In genomic region chr15:92613841-92614240, GRCh38 we compare ENCODE assay signal across 22 cellular contexts.
"Had no signal": no experiment of that assay in that cellular context is flagged by ENCODE, and none has a peak within 500 bp of the region (broad histone marks: within the 10 kb centered on the region; RNA-seq: fewer than 3 reads in every experiment).

No MANE protein-coding gene starts in this region.

- ATAC-seq: activated T-cell treated with anti-CD3 and anti-CD28 coated beads, Interleukin-2, amount 50 U/mL, for 72 hours; esophagus mucosa; stimulated activated naive CD8-positive, alpha-beta T cell treated with anti-CD3 and anti-CD28 coated beads, Interleukin-15, Interleukin-2, amounts not matched to agents 100 U/mL and 50 U/mL, for 24 hours had no signal

- H3K27ac Mint-ChIP-seq: activated CD4-positive, alpha-beta memory T cell treated with anti-CD3 and anti-CD28 coated beads, Interleukin-2, amount 10 ng/mL, durations not matched to agents 7 days and 5 days; activated naive CD4-positive, alpha-beta T cell treated with anti-CD3 and anti-CD28 coated beads, Interleukin-2, amount 50 U/mL, for 24 hours; activated T-cell treated with anti-CD3 and anti-CD28 coated beads, Interleukin-2, amount 50 U/mL, for 72 hours; brain; T-helper 1 cell treated with Interleukin-12 subunit alpha and Interleukin-12 subunit beta and Interleukin-4 antibody, amounts not matched to agents 30 μg/mL and 1 μg/mL, for 36 hours had no signal

- H3K36me3 Mint-ChIP-seq: activated naive CD4-positive, alpha-beta T cell treated with anti-CD3 and anti-CD28 coated beads, Interleukin-2, amount 50 U/mL, for 24 hours had no signal

- H3K27me3 Mint-ChIP-seq: activated naive CD4-positive, alpha-beta T cell treated with anti-CD3 and anti-CD28 coated beads, Interleukin-2, amount 50 U/mL, for 24 hours had no signal

- H3K4me3 ChIP-seq: left lung, spleen, tibial artery, uterus had no signal

- H3K4me1 Mint-ChIP-seq: activated naive CD4-positive, alpha-beta T cell treated with anti-CD3 and anti-CD28 coated beads, Interleukin-2, amount 50 U/mL, for 24 hours had no signal

- H3K9me3 ChIP-seq: left lung, spleen, tibial artery, uterus had no signal

- H3K4me3 Mint-ChIP-seq: activated CD4-positive, alpha-beta memory T cell treated with anti-CD3 and anti-CD28 coated beads, Interleukin-2, amount 10 ng/mL, durations not matched to agents 7 days and 5 days; activated naive CD4-positive, alpha-beta T cell treated with anti-CD3 and anti-CD28 coated beads, Interleukin-2, amount 50 U/mL, for 24 hours; activated T-cell treated with anti-CD3 and anti-CD28 coated beads, Interleukin-2, amount 50 U/mL, for 72 hours; brain; neural crest cell; T-helper 1 cell treated with Interleukin-12 subunit alpha and Interleukin-12 subunit beta and Interleukin-4 antibody, amounts not matched to agents 30 μg/mL and 1 μg/mL, for 36 hours had no signal

- H3K4me1 ChIP-seq: spleen had no signal

- H3K9me3 Mint-ChIP-seq: activated CD4-positive, alpha-beta memory T cell treated with anti-CD3 and anti-CD28 coated beads, Interleukin-2, amount 10 ng/mL, durations not matched to agents 7 days and 5 days; activated naive CD4-positive, alpha-beta T cell treated with anti-CD3 and anti-CD28 coated beads, Interleukin-2, amount 50 U/mL, for 24 hours; activated T-cell treated with anti-CD3 and anti-CD28 coated beads, Interleukin-2, amount 50 U/mL, for 72 hours; brain; neural crest cell; T-helper 1 cell treated with Interleukin-12 subunit alpha and Interleukin-12 subunit beta and Interleukin-4 antibody, amounts not matched to agents 30 μg/mL and 1 μg/mL, for 36 hours had no signal

- H3K27ac ChIP-seq: left lung, spleen, tibial artery, uterus had no signal

- H3K27me3 ChIP-seq: left lung, spleen, tibial artery, uterus had no signal

- H3K36me3 ChIP-seq: left lung, tibial artery, uterus had no signal

- DNase-seq: activated CD4-positive, alpha-beta memory T cell treated with anti-CD3 and anti-CD28 coated beads, Interleukin-2, amount 10 ng/mL, durations not matched to agents 7 days and 5 days; activated CD4-positive, alpha-beta T cell treated with anti-CD3 and anti-CD28 coated beads for 48 hours; activated CD4-positive, CD25-positive, alpha-beta regulatory T cell; activated gamma-delta T cell; activated T-cell treated with anti-CD3 and anti-CD28 coated beads, Interleukin-2, amount 50 U/mL, for 72 hours; anterior cingulate cortex; caudate nucleus; effector memory CD4-positive, alpha-beta T cell; foreskin melanocyte; left lung; occipital lobe; spleen; stimulated activated CD4-positive, alpha-beta T cell treated with anti-CD3 and anti-CD28 coated beads, Interleukin-4, amount 100 ng/mL, for 1 hour; stimulated activated naive CD8-positive, alpha-beta T cell treated with anti-CD3 and anti-CD28 coated beads, Interleukin-15, Interleukin-2, amounts not matched to agents 100 U/mL and 50 U/mL, for 24 hours; substantia nigra had no signal
